In genomic region chr2:111534816-111535803, GRCh38 we compare ENCODE assay signal across 9 cellular contexts.
DNase-seq lines count a peak whose midpoint lies in the region; ATAC-seq and TF ChIP-seq lines count a peak whose summit lies in the region.
"Had no signal": no experiment of that assay in that cellular context is flagged by ENCODE, and none has a peak within 500 bp of the region (broad histone marks: within the 10 kb centered on the region; RNA-seq: fewer than 3 reads in every experiment).

No MANE protein-coding gene starts in this region.

- H3K4me1 Mint-ChIP-seq in MCF 10A (ENCODE audit: insufficient read depth, unreplicated experiment) = peaks cover 23% of the 10 kb centered on the region
- peaks cover 28% of the 10 kb centered on the region for H3K4me1 Mint-ChIP-seq in activated T-helper 17 cell treated with anti-CD3 and anti-CD28 coated beads, Interleukin-2, amount 50 U/mL, for 72 hours

- POLR2A ChIA-PET in MCF 10A (lab: Yijun Ruan, JAX) = interaction anchor here (0.6 to 1.6 kb wide), 2 partner anchors 125 to 170 kb away, joined by 3 to 6 read pairs; no protein-coding TSS in a partner anchor

- peak overlapping the region in 1 of 2 donors; percentile 35 for H3K27ac ChIP-seq in breast epithelium

- H3K27me3 ChIP-seq in breast epithelium = no peaks in the 10 kb centered on the region
- H3K27me3 ChIP-seq: stomach had no signal

- no peaks in the 10 kb centered on the region for H3K36me3 Mint-ChIP-seq in MCF 10A (ENCODE audit: insufficient read depth, unreplicated experiment)
- no peaks in the 10 kb centered on the region for H3K36me3 Mint-ChIP-seq in activated T-helper 17 cell treated with anti-CD3 and anti-CD28 coated beads, Interleukin-2, amount 50 U/mL, for 72 hours (ENCODE audit: low read depth)

- H3K9me3 Mint-ChIP-seq in MCF 10A (ENCODE audit: unreplicated experiment) = no peaks in the 10 kb centered on the region
- H3K9me3 Mint-ChIP-seq in activated T-helper 17 cell treated with anti-CD3 and anti-CD28 coated beads, Interleukin-2, amount 50 U/mL, for 72 hours = no peaks in the 10 kb centered on the region

- BruUV-seq in MCF 10A (replicated peaks; lab: Mats Ljungman, UMichigan) = no TSS peak

- H3K27me3 Mint-ChIP-seq in MCF 10A (ENCODE audit: insufficient read depth, unreplicated experiment) = no peaks in the 10 kb centered on the region
- peaks cover 4% of the 10 kb centered on the region for H3K27me3 Mint-ChIP-seq in activated T-helper 17 cell treated with anti-CD3 and anti-CD28 coated beads, Interleukin-2, amount 50 U/mL, for 72 hours

- CTCF ChIA-PET in MCF 10A (lab: Yijun Ruan, JAX) = interaction anchor here (0.6 to 1.0 kb wide), 2 partner anchors 133 to 418 kb away, joined by 3 read pairs; no protein-coding TSS in a partner anchor

- TF ChIP-seq POLR2A in breast epithelium (IDR thresholded peaks at IDR 0.05) = no peak

- no peak for ATAC-seq in activated T-helper 17 cell treated with anti-CD3 and anti-CD28 coated beads, Interleukin-2, amount 50 U/mL, for 72 hours (replicated peaks)
- peak; percentile 67 for ATAC-seq in left colon
- ATAC-seq in GM21423 (IDR thresholded peaks at IDR 0.05; ENCODE audit: unreplicated experiment) = no peak

- intact Hi-C loops in MCF 10A (cut with micrococcal nuclease) = no loop called here
- intact Hi-C loops in breast epithelium (cut with DNase I; ENCODE audit: low total_unique reads) = no loop called here
- intact Hi-C loops in left colon (cut with DNase I, micrococcal nuclease) = no loop called here

- H3K4me3 Mint-ChIP-seq in MCF 10A (ENCODE audit: unreplicated experiment) = no peak overlapping the region
- peak overlapping the region; percentile 41 for H3K4me3 Mint-ChIP-seq in activated T-helper 17 cell treated with anti-CD3 and anti-CD28 coated beads, Interleukin-2, amount 50 U/mL, for 72 hours

- TF ChIP-seq CTCF in MCF 10A (IDR thresholded peaks at IDR 0.05; ENCODE audit: unreplicated experiment) (no peak), breast epithelium (IDR thresholded peaks at IDR 0.05) (no peak)

- H3K4me3 ChIP-seq in breast epithelium = no peak overlapping the region
- H3K4me3 ChIP-seq: stomach had no signal

- no peaks in the 10 kb centered on the region for H3K9me3 ChIP-seq in breast epithelium
- H3K9me3 ChIP-seq: stomach had no signal

- H3K36me3 ChIP-seq in breast epithelium = no peaks in the 10 kb centered on the region
- H3K36me3 ChIP-seq: stomach had no signal

- H3K27ac Mint-ChIP-seq in MCF 10A (ENCODE audit: low read depth, unreplicated experiment) = peak overlapping the region; percentile 70
- H3K27ac Mint-ChIP-seq in activated T-helper 17 cell treated with anti-CD3 and anti-CD28 coated beads, Interleukin-2, amount 50 U/mL, for 72 hours = peak overlapping the region; percentile 62

- peaks cover 0 to 4% of the 10 kb centered on the region in 2 donors for H3K4me1 ChIP-seq in breast epithelium

- peak; percentile 12 for DNase-seq in MCF 10A (ENCODE audit: unreplicated experiment)
- DNase-seq in breast epithelium (ENCODE audit: low spot score in 2 of 2) = no peak
- DNase-seq in left colon = peak; percentile 36 to 38
- no peak for DNase-seq in NCI-H187 (lab: John Stamatoyannopoulos, UW)
- no peak for DNase-seq in DMS53 treated with DMSO at 0.1 percent for 48 hours (lab: John Stamatoyannopoulos, UW; ENCODE audit: unreplicated experiment)
- no peak for DNase-seq in COR-L47 (lab: John Stamatoyannopoulos, UW)
- DNase-seq: stomach had no signal

Comparison
In these comparisons a context has a peak if more than half of its experiments do, and no peak if none do; other contexts are left out.
1. DNase-seq: peak in MCF 10A (single experiment) and left colon (2 of 2); none in breast epithelium (0 of 2), NCI-H187 (0 of 2), DMS53 treated with DMSO at 0.1 percent for 48 hours (single experiment) and COR-L47 (single experiment).